9 cellular contexts compared by ENCODE assay signal in the genomic region with DNA sequence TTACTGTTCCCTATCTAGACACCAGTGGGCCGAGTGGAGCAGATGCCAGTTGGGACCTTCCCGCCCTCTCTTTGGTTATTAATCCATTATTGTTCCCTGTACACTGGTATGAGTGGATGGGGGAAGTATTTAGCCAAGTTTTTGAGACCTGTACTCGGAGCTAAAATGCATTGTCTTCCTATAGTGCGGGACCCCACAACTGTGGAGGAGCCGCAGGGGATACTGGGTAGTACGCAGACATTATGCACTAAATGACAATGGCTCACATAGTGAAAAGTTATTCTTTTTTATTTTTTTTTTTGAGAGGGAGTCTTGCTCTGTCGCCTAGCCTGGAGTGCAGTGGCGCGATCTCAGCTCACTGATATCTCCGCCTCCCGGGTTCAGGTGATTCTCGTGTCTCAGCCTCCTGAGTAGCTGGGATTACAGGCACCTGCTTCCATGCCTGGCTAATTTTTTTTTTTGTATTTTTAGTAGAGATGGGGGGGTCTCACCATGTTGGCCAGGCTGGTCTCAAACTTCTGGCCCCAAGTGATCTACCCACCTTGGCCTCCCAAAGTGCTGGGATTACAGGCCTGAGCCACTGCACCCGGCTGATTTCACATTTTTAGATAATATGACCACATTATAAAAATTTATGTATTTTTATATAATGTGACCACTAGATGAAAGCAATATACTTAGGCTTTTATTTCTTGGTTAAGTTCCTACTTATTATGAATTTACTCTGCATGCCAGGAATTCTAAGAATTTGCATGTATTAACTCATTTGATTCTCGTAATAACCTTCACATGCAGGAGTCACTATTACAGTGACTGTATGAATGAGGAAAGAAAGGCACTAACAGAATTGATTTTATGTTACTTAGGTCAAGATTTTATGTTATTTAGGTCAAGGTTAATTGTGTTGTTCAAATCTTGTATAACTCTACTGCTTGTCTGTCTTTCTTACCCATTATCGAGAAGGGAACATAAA. TPM values are rescaled to one million over a fixed set of nuclear protein-coding genes. Genes with fewer than 3 reads are reported as not detected.
A peak's percentile ranks its signal among the peaks of the same experiment; 100 is the strongest.
DNase-seq lines count a peak whose midpoint lies in the region; ATAC-seq and TF ChIP-seq lines count a peak whose summit lies in the region.
"Had no signal": no experiment of that assay in that cellular context is flagged by ENCODE, and none has a peak within 500 bp of the region (broad histone marks: within the 10 kb centered on the region; RNA-seq: fewer than 3 reads in every experiment).

No MANE protein-coding gene starts in this region.

- TF ChIP-seq POLR2A in suprapubic skin (IDR thresholded peaks at IDR 0.05) = no peak

- no peak overlapping the region for H3K9ac ChIP-seq in endodermal cell (ENCODE audit: extremely low read depth, low read length, poor library complexity, severe bottlenecking)

- peak overlapping the region; percentile 76 for H3K27ac Mint-ChIP-seq in endodermal cell

- WGBS in endodermal cell (ENCODE audit: insufficient coverage in 1 of 2, insufficient read length in 1 of 2), 2 experiments = 90 to 93% methylated on average over 8 to 14 of the region's 15 CpGs
- 83% methylated on average over 15 of the region's 15 CpGs for WGBS in suprapubic skin

- H3K9me3 Mint-ChIP-seq in activated T-cell treated with anti-CD3 and anti-CD28 coated beads, Interleukin-2, amount 50 U/mL, for 4 hours = no peaks in the 10 kb centered on the region
- peaks cover 2% of the 10 kb centered on the region for H3K9me3 Mint-ChIP-seq in endodermal cell

- H3K4me1 ChIP-seq in endodermal cell (ENCODE audit: control insufficient read depth, insufficient read depth, low read length) (no peaks in the 10 kb centered on the region), suprapubic skin (peaks cover 54% of the 10 kb centered on the region)

- peak overlapping the region; percentile 95 for H3K27ac ChIP-seq in KOPT-K1 (ENCODE audit: low read depth, low read length, poor library complexity, severe bottlenecking)
- no peak overlapping the region for H3K27ac ChIP-seq in endodermal cell (ENCODE audit: low read depth, low read length)
- no peak overlapping the region for H3K27ac ChIP-seq in suprapubic skin

- TF ChIP-seq EP300 in suprapubic skin (IDR thresholded peaks at IDR 0.05) = no peak

- H3K4me3 Mint-ChIP-seq in activated T-cell treated with anti-CD3 and anti-CD28 coated beads, Interleukin-2, amount 50 U/mL, for 4 hours = peak overlapping the region; percentile 95
- H3K4me3 Mint-ChIP-seq in endodermal cell = peak overlapping the region; percentile 47

- H3K9me3 ChIP-seq in KOPT-K1 (ENCODE audit: insufficient read depth, low read length, poor library complexity, severe bottlenecking) (peaks cover 3% of the 10 kb centered on the region), endodermal cell (ENCODE audit: control insufficient read depth, low read length) (peaks cover under 1% of the 10 kb centered on the region), suprapubic skin (no peaks in the 10 kb centered on the region)

- DNase-seq in activated T-cell treated with anti-CD3 and anti-CD28 coated beads, Interleukin-2, amount 50 U/mL, for 4 hours = no peak
- DNase-seq in activated T-cell treated with anti-CD3 and anti-CD28 coated beads for 4 hours = no peak
- no peak for DNase-seq in endodermal cell
- no peak for DNase-seq in suprapubic skin (ENCODE audit: low spot score in 2 of 2)
- no peak for DNase-seq in head of caudate nucleus
- DNase-seq in cerebellar nuclear complex (lab: John Stamatoyannopoulos, UW) = no peak
- DNase-seq: GF-D8 had no signal

- H3K27me3 ChIP-seq in endodermal cell (ENCODE audit: control insufficient read depth, insufficient read depth, low read length, poor library complexity, severe bottlenecking) = no peaks in the 10 kb centered on the region
- no peaks in the 10 kb centered on the region for H3K27me3 ChIP-seq in suprapubic skin

- H3K27me3 Mint-ChIP-seq in activated T-cell treated with anti-CD3 and anti-CD28 coated beads, Interleukin-2, amount 50 U/mL, for 4 hours (ENCODE audit: low read depth) = no peaks in the 10 kb centered on the region
- H3K27me3 Mint-ChIP-seq in endodermal cell (ENCODE audit: insufficient read depth) = peaks cover 3% of the 10 kb centered on the region

- peak in 1 of 2 donors; percentile 21 for ATAC-seq in activated T-cell treated with anti-CD3 and anti-CD28 coated beads, Interleukin-2, amount 50 U/mL, for 4 hours
- no peak for ATAC-seq in HG02870 (IDR thresholded peaks at IDR 0.05; ENCODE audit: unreplicated experiment)

- no peak overlapping the region for H3K4me3 ChIP-seq in endodermal cell (ENCODE audit: low read length)
- H3K4me3 ChIP-seq in suprapubic skin = peak overlapping the region; percentile 39

- H3K4me1 Mint-ChIP-seq in activated T-cell treated with anti-CD3 and anti-CD28 coated beads, Interleukin-2, amount 50 U/mL, for 4 hours (ENCODE audit: low read depth) = peaks cover 50% of the 10 kb centered on the region
- H3K4me1 Mint-ChIP-seq in endodermal cell = peaks cover 8% of the 10 kb centered on the region

- TF ChIP-seq CTCF in endodermal cell (conservative IDR thresholded peaks at IDR 0.05) (no peak), suprapubic skin (IDR thresholded peaks at IDR 0.05) (no peak)

- peaks cover 12% of the 10 kb centered on the region for H3K36me3 Mint-ChIP-seq in activated T-cell treated with anti-CD3 and anti-CD28 coated beads, Interleukin-2, amount 50 U/mL, for 4 hours (ENCODE audit: insufficient read depth)
- peaks cover 5% of the 10 kb centered on the region for H3K36me3 Mint-ChIP-seq in endodermal cell (ENCODE audit: low read depth)

- peaks cover 29% of the 10 kb centered on the region for H3K36me3 ChIP-seq in KOPT-K1 (ENCODE audit: insufficient read depth, low read length)
- H3K36me3 ChIP-seq in endodermal cell (ENCODE audit: control insufficient read depth, insufficient read depth, low read length) = no peaks in the 10 kb centered on the region
- H3K36me3 ChIP-seq in suprapubic skin = no peaks in the 10 kb centered on the region

- intact Hi-C loops in head of caudate nucleus (cut with DNase I) = no loop called here

RNA-seq across cellular contexts. Expression of a gene that starts 25.9 kb away (rescaled TPM):
- 10 to 100 TPM; 31.6 to 45.8 (median 36.9) TPM for total RNA-seq in activated T-cell treated with anti-CD3 and anti-CD28 coated beads, Interleukin-2, amount 50 U/mL, for 4 hours
- total RNA-seq in endodermal cell (1 to 10 TPM; 5.4 to 9.0 TPM), suprapubic skin (10 to 100 TPM; 11.9 to 22.7 (median 17.2) TPM)
- 1.4 TPM for polyA plus RNA-seq in endodermal cell (2013, experiment 1 of 2)
- polyA plus RNA-seq in endodermal cell (2013, experiment 2 of 2) = 0.75 TPM

RNA-seq across cellular contexts. Expression of a gene that starts 51.5 kb away (rescaled TPM):
- 1 to 10 TPM; 3.4 to 4.8 (median 4.4) TPM for total RNA-seq in activated T-cell treated with anti-CD3 and anti-CD28 coated beads, Interleukin-2, amount 50 U/mL, for 4 hours
- 10 to 100 TPM in 1 of 2 donors, 1 to 10 TPM in 1; 6.0 to 24.5 TPM for total RNA-seq in endodermal cell
- 0.93 TPM for polyA plus RNA-seq in endodermal cell (2013, experiment 1 of 2)
- polyA plus RNA-seq in endodermal cell (2013, experiment 2 of 2) = 0.99 TPM
- 10 to 100 TPM in 1 of 4 donors, 1 to 10 TPM in 3; 3.7 to 19.0 (median 7.4) TPM for total RNA-seq in suprapubic skin
